Comparison of ENCODE assay signal across 7 cellular contexts in genomic region chr6:21587925-21588811, GRCh38.
DNase-seq lines count a peak whose midpoint lies in the region; ATAC-seq and TF ChIP-seq lines count a peak whose summit lies in the region.

No MANE protein-coding gene starts in this region.

- no peak for TF ChIP-seq CTCF in GM12864 (IDR thresholded peaks at IDR 0.05; ENCODE audit: low read depth, low read length, missing control alignments)
- no peak for TF ChIP-seq CTCF in RWPE2 (IDR thresholded peaks at IDR 0.05; ENCODE audit: poor library complexity, severe bottlenecking)

- H3K9me3 ChIP-seq in RWPE2 (ENCODE audit: severe bottlenecking), result no peaks in the 10 kb centered on the region

- peak overlapping the region; percentile 83 for H3K27ac ChIP-seq in RWPE2 (ENCODE audit: poor library complexity, severe bottlenecking)

- H3K4me3 ChIP-seq in GM12864 (ENCODE audit: low read depth, low read length) (peak overlapping the region; percentile 65), RWPE2 (ENCODE audit: severe bottlenecking) (peak overlapping the region; percentile 48)

- DNase-seq in GM12864 (ENCODE audit: low read depth) (no peak), KBM-7 (peak; percentile 87), RWPE2 (ENCODE audit: low spot score) (peak; percentile 64), astrocyte of the hippocampus (ENCODE audit: low read depth, low spot score) (peak; percentile 85), hypothalamus (lab: John Stamatoyannopoulos, UW) (peak in 37 of 51 donors; percentile 14 to 88 (median 45)), retina (peak; percentile 96)

- ATAC-seq in GM21786 (IDR thresholded peaks at IDR 0.05; ENCODE audit: unreplicated experiment) (peak; percentile 33), RWPE2 (ENCODE audit: low read depth) (peak; percentile 41)

- peaks cover 2% of the 10 kb centered on the region for H3K4me1 ChIP-seq in RWPE2 (ENCODE audit: insufficient read depth, poor library complexity, severe bottlenecking)

- H3K27me3 ChIP-seq in RWPE2 (ENCODE audit: insufficient read depth, poor library complexity, severe bottlenecking), result no peaks in the 10 kb centered on the region

- in situ Hi-C loops in KBM-7 (cut with MboI; ENCODE audit: low pct_unique_long_range_greater_than_20kb, low sequenced_read_pairs), result loop anchor here (25.0 kb wide), 1 partner anchor 1026 kb away; no protein-coding TSS in a partner anchor

- H3K36me3 ChIP-seq in RWPE2 (ENCODE audit: low read depth), result no peaks in the 10 kb centered on the region
